Comparison of ENCODE assay signal across 18 cellular contexts in genomic region chr2:154537024-154537423, GRCh38.
DNase-seq lines count a peak whose midpoint lies in the region; ATAC-seq and TF ChIP-seq lines count a peak whose summit lies in the region.
"Had no signal": no experiment of that assay in that cellular context is flagged by ENCODE, and none has a peak within 500 bp of the region (broad histone marks: within the 10 kb centered on the region; RNA-seq: fewer than 3 reads in every experiment).

No MANE protein-coding gene starts in this region.

- TF ChIP-seq CTCF in GM10266 (IDR thresholded peaks at IDR 0.05; ENCODE audit: control insufficient read depth, insufficient read depth, low read depth, missing control alignments), result no peak

- no peak overlapping the region for H3K4me3 Mint-ChIP-seq in CD4-positive, alpha-beta memory T cell
- H3K4me3 Mint-ChIP-seq: CD4-positive, alpha-beta T cell had no signal

- no peaks in the 10 kb centered on the region for H3K4me1 ChIP-seq in CD4-positive, alpha-beta memory T cell (ENCODE audit: insufficient read depth, low read length)
- H3K4me1 ChIP-seq: BE2C, SJSA1 had no signal

- POLR2A ChIA-PET in CD4-positive, alpha-beta memory T cell (lab: Charles Lee; ENCODE audit: partially characterized antibody), result no interaction called here

- no peak overlapping the region for H3K27ac Mint-ChIP-seq in CD4-positive, alpha-beta memory T cell
- H3K27ac Mint-ChIP-seq: CD4-positive, alpha-beta T cell had no signal

- CTCF ChIA-PET in CD4-positive, alpha-beta memory T cell (lab: Charles Lee; ENCODE audit: partially characterized antibody), result no interaction called here

- DNase-seq in GM10266 (ENCODE audit: extremely low spot score) (peak; percentile 9), dermis blood vessel endothelial cell (no peak), NCI-H2196 (lab: John Stamatoyannopoulos, UW; ENCODE audit: unreplicated experiment) (no peak), kidney tubule cell (ENCODE audit: low spot score) (no peak)
- no peak for DNase-seq in CD4-positive, alpha-beta memory T cell
- DNase-seq: 8988T; BE2C; Calu3; CD4-positive, alpha-beta T cell; NCI-H187 treated with DMSO at 0.1 percent for 48 hours; NCI-H2171; NCI-H748 treated with DMSO at 0.1 percent for 48 hours; PC-3 had no signal

- no peaks in the 10 kb centered on the region for H3K36me3 ChIP-seq in CD4-positive, alpha-beta memory T cell (ENCODE audit: insufficient read depth, low read length)
- H3K36me3 ChIP-seq: BE2C, HAP-1, SJSA1 had no signal

- H3K27me3 Mint-ChIP-seq in CD4-positive, alpha-beta memory T cell, result no peaks in the 10 kb centered on the region
- H3K27me3 Mint-ChIP-seq: CD4-positive, alpha-beta T cell had no signal

- peaks cover 0 to 8% (median under 1%) of the 10 kb centered on the region in 8 donors for H3K9me3 Mint-ChIP-seq in CD4-positive, alpha-beta memory T cell
- H3K9me3 Mint-ChIP-seq: CD4-positive, alpha-beta T cell had no signal

- H3K4me1 Mint-ChIP-seq in CD4-positive, alpha-beta memory T cell, result no peaks in the 10 kb centered on the region

- ATAC-seq in GM18858 (IDR thresholded peaks at IDR 0.05; ENCODE audit: unreplicated experiment) (peak; percentile 61), GM21717 (IDR thresholded peaks at IDR 0.05; ENCODE audit: unreplicated experiment) (peak; percentile 49), HG03432 (IDR thresholded peaks at IDR 0.05; ENCODE audit: unreplicated experiment) (peak; percentile 80)
- ATAC-seq: PC-3 had no signal

- H3K9me3 ChIP-seq in CD4-positive, alpha-beta memory T cell (ENCODE audit: control insufficient read depth in 1 of 2, low read length in 2 of 2), result peaks cover 0 to 4% of the 10 kb centered on the region in 2 donors
- H3K9me3 ChIP-seq: BE2C, HAP-1, SJSA1 had no signal

- intact Hi-C loops in CD4-positive, alpha-beta memory T cell (cut with micrococcal nuclease), result no loop called here

- H3K27me3 ChIP-seq in CD4-positive, alpha-beta memory T cell (ENCODE audit: insufficient read depth, low read length), result no peaks in the 10 kb centered on the region
- H3K27me3 ChIP-seq: BE2C, SJSA1 had no signal

- no peak overlapping the region for H3K27ac ChIP-seq in CD4-positive, alpha-beta memory T cell (ENCODE audit: low read depth, low read length)
- H3K27ac ChIP-seq: SJSA1 had no signal

- no peak overlapping the region for H3K4me3 ChIP-seq in CD4-positive, alpha-beta memory T cell (ENCODE audit: low read length in 2 of 2)
- H3K4me3 ChIP-seq: HAP-1, SJSA1 had no signal

- H3K36me3 Mint-ChIP-seq in CD4-positive, alpha-beta memory T cell, result no peaks in the 10 kb centered on the region
